Comparison of ENCODE assay signal across 11 cellular contexts in genomic region chr1:31374511-31375196, GRCh38. TPM values are rescaled to one million over a fixed set of nuclear protein-coding genes. Genes with fewer than 3 reads are reported as not detected.
DNase-seq lines count a peak whose midpoint lies in the region; ATAC-seq and TF ChIP-seq lines count a peak whose summit lies in the region.
"Had no signal": no experiment of that assay in that cellular context is flagged by ENCODE, and none has a peak within 500 bp of the region (broad histone marks: within the 10 kb centered on the region; RNA-seq: fewer than 3 reads in every experiment).

No MANE protein-coding gene starts in this region.

- ATAC-seq in T-helper 17 cell (no peak), HG02870 (IDR thresholded peaks at IDR 0.05; ENCODE audit: unreplicated experiment) (no peak), GM21529 (IDR thresholded peaks at IDR 0.05; ENCODE audit: unreplicated experiment) (no peak)

- H3K27me3 Mint-ChIP-seq in T-helper 17 cell = peaks cover 25% of the 10 kb centered on the region
- peaks cover 13% of the 10 kb centered on the region for H3K27me3 Mint-ChIP-seq in glutamatergic neuron (ENCODE audit: unreplicated experiment)

- H3K4me1 Mint-ChIP-seq in T-helper 17 cell (peaks cover 21% of the 10 kb centered on the region), glutamatergic neuron (ENCODE audit: low read depth, unreplicated experiment) (peaks cover 57% of the 10 kb centered on the region)

- TF ChIP-seq CTCF in glutamatergic neuron (IDR thresholded peaks at IDR 0.05; ENCODE audit: partially characterized antibody, unreplicated experiment) = no peak

- DNase-seq in EH (ENCODE audit: low read depth) (peak; percentile 40), T-helper 17 cell (no peak), glutamatergic neuron (no peak), pons (ENCODE audit: low spot score) (peak; percentile 64), HuH-7.5 (ENCODE audit: low spot score) (no peak), NCI-H2107 (lab: John Stamatoyannopoulos, UW) (no peak)
- DNase-seq: activated CD4-positive, alpha-beta memory T cell treated with anti-CD3 and anti-CD28 coated beads, Interleukin-2, amount 10 ng/mL, durations not matched to agents 7 days and 5 days; cortex of kidney; KG1 had no signal

- H3K9me3 Mint-ChIP-seq in glutamatergic neuron (ENCODE audit: unreplicated experiment) = peaks cover 3% of the 10 kb centered on the region
- H3K9me3 Mint-ChIP-seq: activated CD4-positive, alpha-beta memory T cell treated with anti-CD3 and anti-CD28 coated beads, Interleukin-2, amount 10 ng/mL, durations not matched to agents 7 days and 5 days had no signal

- H3K9me3 ChIP-seq in T-helper 17 cell (ENCODE audit: control insufficient read depth, low read length, poor library complexity, severe bottlenecking) = no peaks in the 10 kb centered on the region

- peaks cover 2% of the 10 kb centered on the region for H3K36me3 Mint-ChIP-seq in T-helper 17 cell (ENCODE audit: low read depth)
- H3K36me3 Mint-ChIP-seq in glutamatergic neuron (ENCODE audit: unreplicated experiment) = no peaks in the 10 kb centered on the region

- H3K4me3 Mint-ChIP-seq in T-helper 17 cell = peak overlapping the region; percentile 91
- H3K4me3 Mint-ChIP-seq in glutamatergic neuron (ENCODE audit: unreplicated experiment) = no peak overlapping the region

- H3K27ac Mint-ChIP-seq in T-helper 17 cell (no peak overlapping the region), glutamatergic neuron (ENCODE audit: unreplicated experiment) (peak overlapping the region; percentile 17)
- H3K27ac Mint-ChIP-seq: activated CD4-positive, alpha-beta memory T cell treated with anti-CD3 and anti-CD28 coated beads, Interleukin-2, amount 10 ng/mL, durations not matched to agents 7 days and 5 days had no signal

RNA-seq across cellular contexts. Expression of gene FABP3, which starts 1.8 kb away (rescaled TPM):
- total RNA-seq in T-helper 17 cell = not detected
- 148 TPM for total RNA-seq in glutamatergic neuron (ENCODE audit: unreplicated experiment)
- total RNA-seq: activated CD4-positive, alpha-beta memory T cell treated with anti-CD3 and anti-CD28 coated beads, Interleukin-2, amount 10 ng/mL, durations not matched to agents 7 days and 5 days had no signal

RNA-seq across cellular contexts. Expression of gene SERINC2, which starts 38.4 kb away (rescaled TPM):
- total RNA-seq in T-helper 17 cell = under 1 TPM in 1 of 2 donors, not detected in 1; 0.32 TPM
- 36.4 TPM for total RNA-seq in glutamatergic neuron (ENCODE audit: unreplicated experiment)

Comparison
In these comparisons a context has a peak if more than half of its experiments do, and no peak if none do; other contexts are left out.
1. DNase-seq: peak in EH (single experiment) and pons (single experiment); none in T-helper 17 cell (0 of 3), glutamatergic neuron (single experiment), HuH-7.5 (single experiment) and NCI-H2107 (single experiment).
2. RNA of gene FABP3, which starts 1.8 kb away (total RNA-seq): 148 TPM in glutamatergic neuron (single experiment); not detected in T-helper 17 cell; every median in the first group is over 100 times any median in the second.
3. RNA of gene SERINC2, which starts 38.4 kb away (total RNA-seq): 36.4 TPM in glutamatergic neuron (single experiment); 0.32 TPM in T-helper 17 cell; every median in the first group is over 10 times any median in the second.